Comparison of ENCODE assay signal across 7 cellular contexts in genomic region chr15:81060470-81060869, GRCh38.
"Had no signal": no experiment of that assay in that cellular context is flagged by ENCODE, and none has a peak within 500 bp of the region (broad histone marks: within the 10 kb centered on the region; RNA-seq: fewer than 3 reads in every experiment).

No MANE protein-coding gene starts in this region.

- H3K9me3 Mint-ChIP-seq: GM23338, H9 had no signal

- H2AFZ ChIP-seq: GM23338 had no signal

- H3K4me3 ChIP-seq: GM23338 had no signal

- H3K27ac Mint-ChIP-seq: GM23338, H9 had no signal

- DNase-seq: H9, HCEC 1CT, IMR-90 had no signal

- H3K4me1 Mint-ChIP-seq: GM23338, H9 had no signal

- H3K4me3 Mint-ChIP-seq: GM23338, H9 had no signal

- ATAC-seq: GM23338 had no signal

- FAIRE-seq: H1, H54, HTR-8/SVneo had no signal

- H3K4me2 ChIP-seq: GM23338 had no signal
